Comparison of ENCODE assay signal across 16 cellular contexts in genomic region chr7:111043533-111043932, GRCh38. TPM values are rescaled to one million over a fixed set of nuclear protein-coding genes. Genes with fewer than 3 reads are reported as not detected.
DNase-seq lines count a peak whose midpoint lies in the region; ATAC-seq, FAIRE-seq and TF ChIP-seq lines count a peak whose summit lies in the region.
"Had no signal": no experiment of that assay in that cellular context is flagged by ENCODE, and none has a peak within 500 bp of the region (broad histone marks: within the 10 kb centered on the region; RNA-seq: fewer than 3 reads in every experiment).

No MANE protein-coding gene starts in this region.

- no peaks in the 10 kb centered on the region for H3K9me3 ChIP-seq in A549
- H3K9me3 ChIP-seq: Caco-2 had no signal

- H3K4me1 ChIP-seq in A549, result peaks cover 20% of the 10 kb centered on the region
- H3K4me1 ChIP-seq: Caco-2 had no signal

- TF ChIP-seq POLR2A in A549 (IDR thresholded peaks at IDR 0.05; ENCODE audit: low read length), result no peak

- no peak for TF ChIP-seq CTCF in A549 (IDR thresholded peaks at IDR 0.05)

- ATAC-seq in A549, result no peak
- ATAC-seq in GM19324 (IDR thresholded peaks at IDR 0.05; ENCODE audit: low FRiP score, unreplicated experiment), result peak; percentile 94
- peak; percentile 75 for ATAC-seq in HG02623 (IDR thresholded peaks at IDR 0.05; ENCODE audit: unreplicated experiment)
- peak; percentile 98 for ATAC-seq in HG03354 (IDR thresholded peaks at IDR 0.05; ENCODE audit: poor library complexity, severe bottlenecking, unreplicated experiment)
- ATAC-seq: SK-N-SH treated with all-trans-retinoic acid at 6 μM for 48 hours had no signal

- POLR2A ChIA-PET in A549 (lab: Yijun Ruan, JAX), result no interaction called here

- TF ChIP-seq RAD21 in A549 (conservative IDR thresholded peaks at IDR 0.05 in 1 of 2, IDR thresholded peaks at IDR 0.05 in 1 of 2), result no peak

- peak; percentile 7 for FAIRE-seq in A549 (lab: Jason Lieb, UNC)
- FAIRE-seq: islet of Langerhans had no signal

- peak overlapping the region; percentile 63 for H3K4me2 ChIP-seq in A549

- no peak for DNase-seq in A549 (ENCODE audit: low read depth in 1 of 2, low spot score in 1 of 2)
- DNase-seq in OCI-M2 (lab: John Stamatoyannopoulos, UW; ENCODE audit: unreplicated experiment), result no peak
- DNase-seq in 8988T, result no peak
- no peak for DNase-seq in CD1c-positive myeloid dendritic cell (ENCODE audit: extremely low spot score)
- DNase-seq in ecto neural progenitor cell (ENCODE audit: low spot score), result no peak
- DNase-seq: activated naive CD4-positive, alpha-beta T cell treated with Interleukin-2 at 50 U/mL for 16 hours; Caco-2; endodermal cell; posterior cingulate gyrus; trophoblast cell had no signal

- no peak for TF ChIP-seq EP300 in A549 (IDR thresholded peaks at IDR 0.05)

- CTCF ChIA-PET in A549 (lab: Yijun Ruan, JAX), result no interaction called here

- H3K4me3 ChIP-seq in A549, result no peak overlapping the region
- H3K4me3 ChIP-seq: cardiac muscle cell had no signal

- H3K27ac ChIP-seq in A549, result no peak overlapping the region
- H3K27ac ChIP-seq: cardiac muscle cell had no signal

TF ChIP-seq in A549, 52 proteins besides CTCF, POLR2A, EP300 and RAD21:
- no peak for TF ChIP-seq SREBF2 (IDR thresholded peaks at IDR 0.05)
- TF ChIP-seq TP53 (CRISPR knock-in tag; IDR thresholded peaks at IDR 0.05), result no peak
- no peak for TF ChIP-seq MAX (IDR thresholded peaks at IDR 0.05)
- no peak for TF ChIP-seq JUN (IDR thresholded peaks at IDR 0.05)
- TF ChIP-seq HOXB5 (CRISPR knock-in tag; IDR thresholded peaks at IDR 0.05), result no peak
- TF ChIP-seq CEBPB (IDR thresholded peaks at IDR 0.05), result no peak
- TF ChIP-seq CHD2 (IDR thresholded peaks at IDR 0.05; ENCODE audit: low read length, partially characterized antibody), result no peak
- no peak for TF ChIP-seq PHF8 (IDR thresholded peaks at IDR 0.05; ENCODE audit: borderline replicate concordance, low read depth)
- no peak for TF ChIP-seq HES2 (IDR thresholded peaks at IDR 0.05)

RNA-seq across cellular contexts. Expression of gene LRRN3, which starts 47.4 kb away (rescaled TPM):
- polyA plus RNA-seq in A549 (2011; rRNA removed) (0.06 and 0.09 TPM in 2 replicates), A549 (2017; fragmentation: RNase III; extraction: RNeasy Plus Mini Kit Qiagen cat#74134 plus additional on column Dnase treatment) (0.04 to 0.05 TPM in 2 of 3 replicates, not detected in the other)
- polyA plus RNA-seq in A549 (2012; cell fraction: cytosol; rRNA removed), result 0.01 and 0.03 TPM in 2 replicates
- 0.02 TPM in 2 replicates for polyA plus RNA-seq in A549 (2012; cell fraction: nucleus; rRNA removed)
- not detected in 2 replicates for polyA minus RNA-seq in A549 (2011; rRNA and poly(A)+ RNA removed)

Comparison
In these comparisons a context has a peak if more than half of its experiments do, and no peak if none do; other contexts are left out.
1. ATAC-seq: peak in GM19324 (single experiment), HG02623 (single experiment) and HG03354 (single experiment); none in A549 (0 of 2).